ENCODE assay signal across 25 cellular contexts in the genomic region with DNA sequence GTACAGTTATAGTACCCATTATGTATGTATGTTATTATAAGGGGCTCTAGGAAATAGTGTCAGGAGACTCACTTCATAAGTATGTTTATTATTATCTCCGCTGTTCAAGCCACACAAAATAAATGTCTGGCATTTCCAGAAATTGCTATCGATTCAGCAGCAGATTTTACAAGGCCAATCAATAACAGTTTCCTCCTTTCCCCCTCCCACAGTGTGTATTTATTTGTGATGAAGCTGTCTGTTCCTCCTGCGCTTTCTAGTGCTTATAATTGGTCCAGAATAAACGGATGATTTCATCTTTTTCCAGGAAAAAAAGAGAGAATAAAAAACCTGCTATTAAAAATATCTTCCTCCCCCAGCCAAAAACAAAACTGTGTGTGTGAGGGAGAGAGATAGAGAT.
DNase-seq lines count a peak whose midpoint lies in the region; ATAC-seq, FAIRE-seq and TF ChIP-seq lines count a peak whose summit lies in the region.
"Had no signal": no experiment of that assay in that cellular context is flagged by ENCODE, and none has a peak within 500 bp of the region (broad histone marks: within the 10 kb centered on the region; RNA-seq: fewer than 3 reads in every experiment).

No MANE protein-coding gene starts in this region.

- CTCF ChIA-PET in endothelial cell of umbilical vein (lab: Charles Lee) (no interaction called here), Caco-2 (lab: Charles Lee) (no interaction called here)

- DNase-seq in activated naive CD4-positive, alpha-beta T cell treated with anti-CD3 and anti-CD28 coated beads, Interleukin-2, amount 50 U/mL, for 16 hours: no peak
- DNase-seq in WERI-Rb-1 (no peak), endothelial cell of umbilical vein (ENCODE audit: low read depth, low spot score) (peak; percentile 7), sciatic nerve (ENCODE audit: low spot score) (no peak), Caco-2 (no peak), GDM1 (lab: John Stamatoyannopoulos, UW) (no peak)
- DNase-seq: BE2C; C1 segment of cervical spinal cord; Calu3; CD4-positive, alpha-beta memory T cell; CD4-positive, CD25-positive, alpha-beta regulatory T cell; CD8-positive, alpha-beta memory T cell; COR-L47; DMS79 treated with DMSO at 0.1 percent for 48 hours had no signal

- H3K4me3 ChIP-seq in WERI-Rb-1 (ENCODE audit: low read depth, low read length) (no peak overlapping the region), endothelial cell of umbilical vein (replicated peaks in 1 of 3; ENCODE audit: insufficient read depth in 1 of 3, low read depth in 1 of 3, low read length in 3 of 3) (no peak overlapping the region), Caco-2 (ENCODE audit: low read depth, low read length) (no peak overlapping the region)
- H3K4me3 ChIP-seq: A549, BLaER1, GM12878 had no signal

- H4K20me1 ChIP-seq in endothelial cell of umbilical vein (replicated peaks; ENCODE audit: control insufficient read depth, extremely low read depth, insufficient read depth, low read length): no peaks in the 10 kb centered on the region
- H4K20me1 ChIP-seq: BLaER1 had no signal

- H3K9me1 ChIP-seq in endothelial cell of umbilical vein (replicated peaks; ENCODE audit: control insufficient read depth, extremely low read depth, insufficient read depth, low read length): no peaks in the 10 kb centered on the region

- TF ChIP-seq CTCF in WERI-Rb-1 (IDR thresholded peaks at IDR 0.05; ENCODE audit: low read depth, low read length) (no peak), endothelial cell of umbilical vein (IDR thresholded peaks at IDR 0.05; ENCODE audit: extremely low read depth in 1 of 2, insufficient read depth in 1 of 2, low read depth in 1 of 2, low read length in 2 of 2) (no peak), Caco-2 (IDR thresholded peaks at IDR 0.05; ENCODE audit: insufficient read depth in 1 of 2, low read depth in 1 of 2, low read length in 1 of 2, severe bottlenecking in 1 of 2, unreplicated experiment in 1 of 2) (no peak)

- BruUV-seq in endothelial cell of umbilical vein (replicated peaks; lab: Mats Ljungman, UMichigan) (no TSS peak), Caco-2 (replicated peaks; lab: Mats Ljungman, UMichigan) (no TSS peak)

- POLR2A ChIA-PET in endothelial cell of umbilical vein (lab: Charles Lee) (no interaction called here), Caco-2 (lab: Charles Lee) (no interaction called here)

- TF ChIP-seq POLR2A in endothelial cell of umbilical vein (IDR thresholded peaks at IDR 0.05; ENCODE audit: low read depth, low read length): no peak

- H3K9me3 ChIP-seq in WERI-Rb-1 (ENCODE audit: severe bottlenecking): peaks cover 2% of the 10 kb centered on the region
- no peaks in the 10 kb centered on the region for H3K9me3 ChIP-seq in endothelial cell of umbilical vein (replicated peaks; ENCODE audit: control insufficient read depth, insufficient read depth, low read length)
- no peaks in the 10 kb centered on the region for H3K9me3 ChIP-seq in Caco-2
- H3K9me3 ChIP-seq: A549, BE2C had no signal

- no peak overlapping the region for H3K4me3 Mint-ChIP-seq in activated naive CD4-positive, alpha-beta T cell treated with anti-CD3 and anti-CD28 coated beads, Interleukin-2, amount 50 U/mL, for 24 hours
- no peak overlapping the region for H3K4me3 Mint-ChIP-seq in Caco-2 (ENCODE audit: unreplicated experiment)
- H3K4me3 Mint-ChIP-seq: CD14-positive monocyte; CD4-positive, alpha-beta memory T cell; CD4-positive, CD25-positive, alpha-beta regulatory T cell; CD8-positive, alpha-beta memory T cell had no signal

- H3K27me3 ChIP-seq in WERI-Rb-1 (ENCODE audit: insufficient read depth, low read depth, severe bottlenecking) (no peaks in the 10 kb centered on the region), endothelial cell of umbilical vein (ENCODE audit: control insufficient read depth in 2 of 2, insufficient read depth in 2 of 2, low read length in 2 of 2) (peaks cover 0 to 7% of the 10 kb centered on the region in 2 experiments), Caco-2 (replicated peaks; ENCODE audit: control insufficient read depth, insufficient read depth, low read length) (no peaks in the 10 kb centered on the region)
- H3K27me3 ChIP-seq: BLaER1 had no signal

- peak overlapping the region; percentile 12 for H2AFZ ChIP-seq in endothelial cell of umbilical vein (ENCODE audit: low read depth, low read length)

- dilution Hi-C loops in endothelial cell of umbilical vein (cut with MboI; ENCODE audit: extremely low pct_ligation_motif_present, low sequenced_read_pairs): no loop called here

- H3K36me3 Mint-ChIP-seq in activated naive CD4-positive, alpha-beta T cell treated with anti-CD3 and anti-CD28 coated beads, Interleukin-2, amount 50 U/mL, for 24 hours: peaks cover 3% of the 10 kb centered on the region
- H3K36me3 Mint-ChIP-seq in Caco-2 (ENCODE audit: insufficient read depth, unreplicated experiment): no peaks in the 10 kb centered on the region
- H3K36me3 Mint-ChIP-seq: CD14-positive monocyte; CD4-positive, alpha-beta memory T cell; CD4-positive, CD25-positive, alpha-beta regulatory T cell had no signal

- H3K36me3 ChIP-seq in WERI-Rb-1: no peaks in the 10 kb centered on the region
- H3K36me3 ChIP-seq in endothelial cell of umbilical vein (ENCODE audit: control insufficient read depth in 2 of 2, extremely low read depth in 1 of 2, insufficient read depth in 2 of 2, low read length in 2 of 2): no peaks in the 10 kb centered on the region
- no peaks in the 10 kb centered on the region; the same call in 1 of the 2 replicates for H3K36me3 ChIP-seq in Caco-2 (ENCODE audit: control insufficient read depth, insufficient read depth, low read length)
- H3K36me3 ChIP-seq: BE2C, BLaER1 had no signal

- peak overlapping the region; percentile 59 for H3K27ac Mint-ChIP-seq in activated naive CD4-positive, alpha-beta T cell treated with anti-CD3 and anti-CD28 coated beads, Interleukin-2, amount 50 U/mL, for 24 hours
- H3K27ac Mint-ChIP-seq in Caco-2 (ENCODE audit: unreplicated experiment): no peak overlapping the region
- H3K27ac Mint-ChIP-seq: CD4-positive, alpha-beta memory T cell; CD4-positive, CD25-positive, alpha-beta regulatory T cell; CD8-positive, alpha-beta memory T cell had no signal

- no peak overlapping the region for H3K4me2 ChIP-seq in endothelial cell of umbilical vein (ENCODE audit: insufficient read depth, low read length)
- H3K4me2 ChIP-seq: A549, BLaER1 had no signal

- H3K9me3 Mint-ChIP-seq in activated naive CD4-positive, alpha-beta T cell treated with anti-CD3 and anti-CD28 coated beads, Interleukin-2, amount 50 U/mL, for 24 hours: peaks cover 6% of the 10 kb centered on the region
- no peaks in the 10 kb centered on the region for H3K9me3 Mint-ChIP-seq in Caco-2 (ENCODE audit: unreplicated experiment)
- H3K9me3 Mint-ChIP-seq: CD4-positive, alpha-beta memory T cell; CD8-positive, alpha-beta memory T cell had no signal

- H3K4me1 ChIP-seq in endothelial cell of umbilical vein (ENCODE audit: control insufficient read depth, extremely low read depth, insufficient read depth, low read length) (peaks cover 8% of the 10 kb centered on the region), Caco-2 (peaks cover 11% of the 10 kb centered on the region)
- H3K4me1 ChIP-seq: A549, BE2C had no signal

- H3K9ac ChIP-seq in endothelial cell of umbilical vein (replicated peaks; ENCODE audit: extremely low read depth, insufficient read depth, low read length): no peak overlapping the region
- H3K9ac ChIP-seq: BLaER1 had no signal

- no peaks in the 10 kb centered on the region for H3K79me2 ChIP-seq in endothelial cell of umbilical vein (ENCODE audit: control insufficient read depth, insufficient read depth, low read length)

- peaks cover 2% of the 10 kb centered on the region for H3K27me3 Mint-ChIP-seq in activated naive CD4-positive, alpha-beta T cell treated with anti-CD3 and anti-CD28 coated beads, Interleukin-2, amount 50 U/mL, for 24 hours
- no peaks in the 10 kb centered on the region for H3K27me3 Mint-ChIP-seq in Caco-2 (ENCODE audit: insufficient read depth, unreplicated experiment)

- H3K27ac ChIP-seq in WERI-Rb-1 (peak overlapping the region; percentile 55), endothelial cell of umbilical vein (ENCODE audit: insufficient read depth, low read depth, low read length) (no peak overlapping the region)
- H3K27ac ChIP-seq: 22Rv1, A549, BLaER1 had no signal

- ATAC-seq in sciatic nerve (peak; percentile 49), HG03095 (IDR thresholded peaks at IDR 0.05; ENCODE audit: unreplicated experiment) (no peak)
- ATAC-seq: A549, GM12878 had no signal

- FAIRE-seq in endothelial cell of umbilical vein (lab: Jason Lieb, UNC): no peak
- FAIRE-seq: A549, D721Med, G401.6, GM12878, GM12892, GM18507 had no signal

- intact Hi-C loops in endothelial cell of umbilical vein (cut with micrococcal nuclease) (no loop called here), sciatic nerve (cut with DNase I) (no loop called here), Caco-2 (cut with micrococcal nuclease; ENCODE audit: unreplicated experiment) (loop anchor here (2.0 kb wide), 1 partner anchor 17 kb away; no protein-coding TSS in a partner anchor)

- no peaks in the 10 kb centered on the region for H3K4me1 Mint-ChIP-seq in activated naive CD4-positive, alpha-beta T cell treated with anti-CD3 and anti-CD28 coated beads, Interleukin-2, amount 50 U/mL, for 24 hours
- H3K4me1 Mint-ChIP-seq in Caco-2 (ENCODE audit: low read depth, unreplicated experiment): no peaks in the 10 kb centered on the region
- H3K4me1 Mint-ChIP-seq: CD4-positive, alpha-beta memory T cell; CD8-positive, alpha-beta memory T cell had no signal

TF ChIP-seq in endothelial cell of umbilical vein, 7 proteins besides CTCF, POLR2A, EP300 and RAD21:
- no peak for TF ChIP-seq EZH2 (IDR thresholded peaks at IDR 0.05; ENCODE audit: borderline replicate concordance, low read depth, low read length, severe bottlenecking)
